17 cellular contexts compared by ENCODE assay signal in the genomic region with DNA sequence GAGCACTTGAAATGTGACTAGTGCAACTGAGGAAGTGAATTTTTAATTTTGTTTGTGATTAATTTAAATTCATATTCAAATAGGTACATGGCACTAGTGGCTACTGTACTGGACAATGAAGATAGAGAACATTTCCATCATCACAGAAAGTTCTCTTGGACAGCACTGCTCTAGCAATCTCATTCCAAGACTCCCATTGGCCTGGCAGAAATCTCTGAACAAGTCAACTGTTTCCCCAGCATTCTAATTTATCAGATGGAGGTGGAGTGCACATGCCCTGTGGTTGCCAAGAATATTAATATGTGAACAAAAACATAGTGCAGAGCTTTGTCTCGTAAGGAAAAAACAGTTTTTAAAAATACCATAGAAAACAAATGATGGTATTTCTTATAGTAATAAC.
A peak's percentile ranks its signal among the peaks of the same experiment; 100 is the strongest.
DNase-seq lines count a peak whose midpoint lies in the region; ATAC-seq, FAIRE-seq and TF ChIP-seq lines count a peak whose summit lies in the region.
"Had no signal": no experiment of that assay in that cellular context is flagged by ENCODE, and none has a peak within 500 bp of the region (broad histone marks: within the 10 kb centered on the region; RNA-seq: fewer than 3 reads in every experiment).

No MANE protein-coding gene starts in this region.

- BruUV-seq in endothelial cell of umbilical vein (replicated peaks; lab: Mats Ljungman, UMichigan): no TSS peak
- no TSS peak for BruUV-seq in HepG2 (replicated peaks; lab: Mats Ljungman, UMichigan)

- peak overlapping the region; percentile 13 to 60 (median 34) for H3K27ac Mint-ChIP-seq in IgD-negative memory B cell
- H3K27ac Mint-ChIP-seq: CD8-positive, alpha-beta T cell had no signal

- no peak overlapping the region for H2AFZ ChIP-seq in endothelial cell of umbilical vein (ENCODE audit: low read depth, low read length)
- no peak overlapping the region for H2AFZ ChIP-seq in HepG2 (ENCODE audit: low read length)
- no peak overlapping the region for H2AFZ ChIP-seq in trophoblast cell (ENCODE audit: insufficient read depth, low read length, poor library complexity)

- no peak for TF ChIP-seq EP300 in HepG2 (IDR thresholded peaks at IDR 0.05; ENCODE audit: low read depth in 2 of 2, low read length in 2 of 2)
- TF ChIP-seq EP300 in HepG2 (CRISPR knock-in tag; IDR thresholded peaks at IDR 0.05; ENCODE audit: borderline replicate concordance): no peak

- H3K4me2 ChIP-seq in endothelial cell of umbilical vein (ENCODE audit: insufficient read depth, low read length) (no peak overlapping the region), HepG2 (ENCODE audit: low read depth, low read length) (no peak overlapping the region), trophoblast cell (ENCODE audit: low read length) (no peak overlapping the region)
- H3K4me2 ChIP-seq: KMS-11 had no signal

- no peak for TF ChIP-seq CTCF in heart left ventricle (IDR thresholded peaks at IDR 0.05)
- no peak for TF ChIP-seq CTCF in endothelial cell of umbilical vein (IDR thresholded peaks at IDR 0.05; ENCODE audit: extremely low read depth in 1 of 2, insufficient read depth in 1 of 2, low read depth in 1 of 2, low read length in 2 of 2)
- TF ChIP-seq CTCF in uterus (IDR thresholded peaks at IDR 0.05): no peak
- no peak for TF ChIP-seq CTCF in HepG2 (CRISPR knock-in tag; IDR thresholded peaks at IDR 0.05)

- H2BK120ac ChIP-seq in trophoblast cell (ENCODE audit: insufficient read depth, low read length, poor library complexity): no peak overlapping the region

- H3K9me1 ChIP-seq in endothelial cell of umbilical vein (replicated peaks; ENCODE audit: control insufficient read depth, extremely low read depth, insufficient read depth, low read length): no peaks in the 10 kb centered on the region

- H3K9me3 Mint-ChIP-seq in IgD-negative memory B cell: no peaks in the 10 kb centered on the region
- H3K9me3 Mint-ChIP-seq: CD8-positive, alpha-beta T cell had no signal

- H3K27me3 ChIP-seq in heart left ventricle (no peaks in the 10 kb centered on the region), endothelial cell of umbilical vein (ENCODE audit: control insufficient read depth in 2 of 2, insufficient read depth in 2 of 2, low read length in 2 of 2) (no peaks in the 10 kb centered on the region), uterus (no peaks in the 10 kb centered on the region), HepG2 (ENCODE audit: control insufficient read depth in 1 of 2, insufficient read depth in 2 of 2, low read length in 2 of 2) (no peaks in the 10 kb centered on the region), trophoblast cell (ENCODE audit: insufficient read depth, low read length) (no peaks in the 10 kb centered on the region)

- H3K14ac ChIP-seq in trophoblast cell (ENCODE audit: low read length): no peak overlapping the region

- TF ChIP-seq RAD21 in HepG2 (CRISPR knock-in tag; IDR thresholded peaks at IDR 0.05): no peak

- no peak overlapping the region for H4K12ac ChIP-seq in trophoblast cell (ENCODE audit: low read depth, low read length)

- DNase-seq in heart left ventricle (no peak), Right ventricle myocardium inferior (ENCODE audit: missing footprints) (no peak), endothelial cell of umbilical vein (ENCODE audit: low read depth, low spot score) (peak; percentile 30), uterus (no peak), HepG2 (ENCODE audit: low spot score) (no peak), trophoblast cell (no peak)
- DNase-seq in stimulated activated CD4-positive, alpha-beta T cell treated with anti-CD3 and anti-CD28 coated beads, Interleukin-12 subunit alpha, Interleukin-12 subunit beta, amount 100 ng/mL, for 4 hours: no peak
- DNase-seq: Calu3; CD8-positive, alpha-beta T cell; NCI-H1417 treated with DMSO at 0.1 percent for 48 hours; NCI-H1930; NCI-H526 had no signal

- FAIRE-seq in endothelial cell of umbilical vein (lab: Jason Lieb, UNC): no peak
- no peak for FAIRE-seq in HepG2 (lab: Jason Lieb, UNC)
- FAIRE-seq: A204.1, GM12892, H54 had no signal

- H2BK5ac ChIP-seq in trophoblast cell (ENCODE audit: low read depth, low read length, poor library complexity): no peak overlapping the region

- TF ChIP-seq POLR2A in heart left ventricle (IDR thresholded peaks at IDR 0.05) (no peak), endothelial cell of umbilical vein (IDR thresholded peaks at IDR 0.05; ENCODE audit: low read depth, low read length) (no peak), uterus (IDR thresholded peaks at IDR 0.05) (no peak), HepG2 (IDR thresholded peaks at IDR 0.05; ENCODE audit: insufficient read depth in 1 of 2, low read depth in 2 of 2, low read length in 2 of 2) (no peak)

- dilution Hi-C loops in endothelial cell of umbilical vein (cut with MboI; ENCODE audit: extremely low pct_ligation_motif_present, low sequenced_read_pairs): no loop called here

- H3K23ac ChIP-seq in trophoblast cell (ENCODE audit: low read length): no peak overlapping the region

- 24 to 30% (median 29%) methylated on average over 1 of the region's 1 CpG for WGBS in heart left ventricle, 4 donors
- WGBS in HepG2 (ENCODE audit: low lambda C conversion rate): 100% methylated on average over 1 of the region's 1 CpG
- no CpG with 5 or more reads among the region's 1 CpG for WGBS in trophoblast cell (ENCODE audit: extremely low coverage, insufficient coverage, insufficient read length)

- H3K9ac ChIP-seq in endothelial cell of umbilical vein (replicated peaks; ENCODE audit: extremely low read depth, insufficient read depth, low read length) (no peak overlapping the region), HepG2 (ENCODE audit: insufficient read depth, low read depth, low read length) (no peak overlapping the region), trophoblast cell (ENCODE audit: low read length) (no peak overlapping the region)
- H3K9ac ChIP-seq: KMS-11 had no signal

- CTCF ChIA-PET in endothelial cell of umbilical vein (lab: Charles Lee): interaction anchor here (1.2 to 10.3 kb wide), 7 partner anchors 8 to 154 kb away, joined by 3 to 283 read pairs (median 7); no protein-coding TSS in a partner anchor
- CTCF ChIA-PET in HepG2 (lab: Yijun Ruan, JAX; ENCODE audit: low intra/inter-chr PET ratio, low total read pairs): no interaction called here

- peaks cover 51 to 71% (median 62%) of the 10 kb centered on the region in 3 donors for H3K4me1 Mint-ChIP-seq in IgD-negative memory B cell

- no peak overlapping the region for H3K4ac ChIP-seq in trophoblast cell (ENCODE audit: low read depth, low read length)

- H3K4me3 Mint-ChIP-seq in IgD-negative memory B cell: no peak overlapping the region
- H3K4me3 Mint-ChIP-seq: CD8-positive, alpha-beta T cell had no signal

- H3K4me3 ChIP-seq in heart left ventricle (no peak overlapping the region), endothelial cell of umbilical vein (replicated peaks in 1 of 3; ENCODE audit: insufficient read depth in 1 of 3, low read depth in 1 of 3, low read length in 3 of 3) (no peak overlapping the region), uterus (no peak overlapping the region), HepG2 (replicated peaks in 1 of 3; ENCODE audit: insufficient read depth in 1 of 3, low read depth in 2 of 3, low read length in 3 of 3) (no peak overlapping the region), trophoblast cell (ENCODE audit: low read depth, low read length) (no peak overlapping the region)

- in situ Hi-C loops in HepG2 (cut with HindIII; ENCODE audit: extremely low pct_ligation_motif_present, low pct_unique_long_range_greater_than_20kb): loop anchor here (5.0 kb wide), 1 partner anchor 134 kb away; no protein-coding TSS in a partner anchor

- no peak overlapping the region for H2BK12ac ChIP-seq in trophoblast cell (ENCODE audit: low read length)

- no peaks in the 10 kb centered on the region for H3K79me1 ChIP-seq in trophoblast cell (ENCODE audit: low read length)

- POLR2A ChIA-PET in endothelial cell of umbilical vein (lab: Charles Lee) (interaction anchor here (1.2 kb wide), 1 partner anchor 82 kb away, joined by 3 read pairs; a partner anchor contains a TSS), HepG2 (lab: Yijun Ruan, JAX) (no interaction called here)

- H3K27me3 Mint-ChIP-seq in IgD-negative memory B cell: no peaks in the 10 kb centered on the region

- no peaks in the 10 kb centered on the region for H3K36me3 Mint-ChIP-seq in IgD-negative memory B cell
- H3K36me3 Mint-ChIP-seq: CD8-positive, alpha-beta T cell had no signal

- H4K20me1 ChIP-seq in endothelial cell of umbilical vein (replicated peaks; ENCODE audit: control insufficient read depth, extremely low read depth, insufficient read depth, low read length) (peaks cover 9% of the 10 kb centered on the region), HepG2 (ENCODE audit: insufficient read depth, low read length) (peaks cover 4% of the 10 kb centered on the region; the same call in 1 of the 2 replicates)

- H3K27ac ChIP-seq in heart left ventricle (peak overlapping the region in 3 of 12 donors; percentile 0 to 41 (median 36)), endothelial cell of umbilical vein (ENCODE audit: insufficient read depth, low read depth, low read length) (no peak overlapping the region), uterus (peak overlapping the region; percentile 15 to 63), HepG2 (ENCODE audit: extremely low read length, insufficient read depth, low read length) (no peak overlapping the region), trophoblast cell (ENCODE audit: low read depth, low read length) (no peak overlapping the region)
- H3K27ac ChIP-seq: KMS-11 had no signal

- ATAC-seq in heart left ventricle (peak in 3 of 4 donors; percentile 8 to 38 (median 15)), Right ventricle myocardium inferior (no peak), HepG2 (no peak)
- ATAC-seq: CD8-positive, alpha-beta T cell had no signal

- intact Hi-C loops in heart left ventricle (cut with DNase I) (loop anchor here in 6 of 10 donors (5.0 to 10.0 kb wide), 4 partner anchors 34 to 82 kb away; a partner anchor contains a TSS), Right ventricle myocardium inferior (cut with DNase I) (no loop called here), endothelial cell of umbilical vein (cut with micrococcal nuclease) (no loop called here), uterus (cut with DNase I; ENCODE audit: low total_unique reads) (no loop called here), HepG2 (cut with micrococcal nuclease; ENCODE audit: unreplicated experiment) (no loop called here)

- H2AK5ac ChIP-seq in trophoblast cell (ENCODE audit: low read length): no peak overlapping the region

- H4K8ac ChIP-seq in trophoblast cell (ENCODE audit: low read depth, low read length): no peak overlapping the region

- peaks cover 0 to 90% (median 63%) of the 10 kb centered on the region in 12 donors for H3K4me1 ChIP-seq in heart left ventricle
- H3K4me1 ChIP-seq in endothelial cell of umbilical vein (ENCODE audit: control insufficient read depth, extremely low read depth, insufficient read depth, low read length): peaks cover 37% of the 10 kb centered on the region
- H3K4me1 ChIP-seq in uterus: peaks cover 0 to 18% of the 10 kb centered on the region in 2 donors
- peaks cover 30% of the 10 kb centered on the region for H3K4me1 ChIP-seq in HepG2 (ENCODE audit: insufficient read depth, low read length)
- H3K4me1 ChIP-seq in trophoblast cell (ENCODE audit: control insufficient read depth in 1 of 2, insufficient read depth in 2 of 2, low read length in 2 of 2): no peaks in the 10 kb centered on the region

- peaks cover 0 to 7% (median 0%) of the 10 kb centered on the region in 9 donors for H3K36me3 ChIP-seq in heart left ventricle
- peaks cover 0 to 6% of the 10 kb centered on the region in 2 experiments for H3K36me3 ChIP-seq in endothelial cell of umbilical vein (ENCODE audit: control insufficient read depth in 2 of 2, extremely low read depth in 1 of 2, insufficient read depth in 2 of 2, low read length in 2 of 2)
- no peaks in the 10 kb centered on the region for H3K36me3 ChIP-seq in uterus
- H3K36me3 ChIP-seq in HepG2 (replicated peaks in 1 of 2; ENCODE audit: control insufficient read depth in 1 of 2, insufficient read depth in 2 of 2, low read length in 2 of 2): peaks cover 0 to 24% of the 10 kb centered on the region in 2 experiments; a peak in 2 of 5 replicates
- peaks cover 0 to 2% of the 10 kb centered on the region in 2 experiments for H3K36me3 ChIP-seq in trophoblast cell (ENCODE audit: control insufficient read depth in 1 of 2, insufficient read depth in 2 of 2, low read length in 2 of 2)

- H3K79me2 ChIP-seq in endothelial cell of umbilical vein (ENCODE audit: control insufficient read depth, insufficient read depth, low read length) (peaks cover 98% of the 10 kb centered on the region), HepG2 (ENCODE audit: insufficient read depth, low read length) (peaks cover 3% of the 10 kb centered on the region), trophoblast cell (ENCODE audit: control insufficient read depth, insufficient read depth, low read length, poor library complexity) (peaks cover 6% of the 10 kb centered on the region)

- no peaks in the 10 kb centered on the region for H3K9me3 ChIP-seq in heart left ventricle
- no peaks in the 10 kb centered on the region for H3K9me3 ChIP-seq in endothelial cell of umbilical vein (replicated peaks; ENCODE audit: control insufficient read depth, insufficient read depth, low read length)
- no peaks in the 10 kb centered on the region for H3K9me3 ChIP-seq in uterus
- H3K9me3 ChIP-seq in HepG2 (ENCODE audit: low read length): no peaks in the 10 kb centered on the region
- H3K9me3 ChIP-seq in trophoblast cell (ENCODE audit: insufficient read depth, low read depth, low read length): no peaks in the 10 kb centered on the region

- no peak overlapping the region for H3K18ac ChIP-seq in trophoblast cell (ENCODE audit: low read length)

- no peak overlapping the region for H4K91ac ChIP-seq in trophoblast cell (ENCODE audit: low read depth, low read length)

Comparison
In these comparisons a context has a peak if more than half of its experiments do, and no peak if none do; other contexts are left out.
1. ATAC-seq: peak in heart left ventricle (3 of 4); none in Right ventricle myocardium inferior (single experiment) and HepG2 (single experiment).
2. intact Hi-C loops: an anchor here in heart left ventricle (5.0 to 10.0 kb wide); none called in Right ventricle myocardium inferior, endothelial cell of umbilical vein, uterus and HepG2.
3. H3K27ac ChIP-seq: peak in uterus (2 of 2); none in endothelial cell of umbilical vein (single experiment), HepG2 (single experiment) and trophoblast cell (single experiment).